In the genomic region with DNA sequence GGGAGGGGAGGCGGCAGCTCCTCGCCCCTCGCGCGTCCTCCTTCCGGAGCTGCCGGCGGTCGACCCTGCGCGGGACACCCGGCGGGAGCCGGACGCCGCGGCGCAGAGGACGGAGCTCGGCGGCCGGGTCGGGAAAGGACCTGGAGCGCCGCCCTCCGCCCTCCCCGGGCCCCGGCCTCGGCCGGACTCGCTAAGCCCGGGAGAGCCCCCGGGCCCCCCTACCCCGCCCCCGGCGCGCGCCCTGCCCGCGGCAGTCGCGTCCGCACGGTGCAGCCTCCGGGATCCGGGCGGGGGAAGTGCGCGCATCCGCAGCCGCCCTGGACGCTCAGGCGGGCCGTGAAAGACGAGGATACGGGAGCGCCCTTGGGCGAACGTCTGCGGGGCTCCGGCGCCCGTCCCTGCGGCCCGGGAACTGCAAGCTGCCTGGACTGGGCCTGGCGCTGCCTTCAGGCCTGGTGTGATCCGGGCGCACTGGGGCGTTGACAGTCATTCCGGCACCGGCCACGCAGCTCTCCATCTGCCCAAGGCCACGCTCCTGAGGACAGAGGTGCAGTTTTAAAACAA, we compare ENCODE assay signal across 8 cellular contexts. TPM values are rescaled to one million over a fixed set of nuclear protein-coding genes. Genes with fewer than 3 reads are reported as not detected.
DNase-seq lines count a peak whose midpoint lies in the region; ATAC-seq and TF ChIP-seq lines count a peak whose summit lies in the region.

No MANE protein-coding gene starts in this region.

- H3K9me3 ChIP-seq in iPS-20b (ENCODE audit: insufficient read depth, low read depth, low read length), result no peaks in the 10 kb centered on the region

- no peak for TF ChIP-seq CTCF in HFFc6 (IDR thresholded peaks at IDR 0.05)

- peak overlapping the region; percentile 73 for H3K4me3 Mint-ChIP-seq in HFFc6
- peak overlapping the region; percentile 60 for H3K4me3 Mint-ChIP-seq in stimulated activated effector memory CD8-positive, alpha-beta T cell treated with anti-CD3 and anti-CD28 coated beads, Interleukin-12 subunit alpha, Interleukin-12 subunit beta, amount 100 ng/mL, for 72 hours

- peaks cover 4% of the 10 kb centered on the region for H3K27me3 Mint-ChIP-seq in HFFc6 (ENCODE audit: insufficient read depth)

- ATAC-seq in stimulated activated effector memory CD8-positive, alpha-beta T cell treated with anti-CD3 and anti-CD28 coated beads, Interleukin-12 subunit alpha, Interleukin-12 subunit beta, amount 100 ng/mL, for 72 hours, result peak; percentile 48

- H3K9ac ChIP-seq in iPS-20b (ENCODE audit: low read depth, low read length), result no peak overlapping the region

- H3K4me3 ChIP-seq in ACC112 (ENCODE audit: low read depth, low read length), result peak overlapping the region; percentile 74
- peak overlapping the region; percentile 49; the same call in 1 of the 2 replicates for H3K4me3 ChIP-seq in iPS-20b (ENCODE audit: low read length)

- H3K36me3 ChIP-seq in ACC112 (ENCODE audit: insufficient read depth, low read length) (no peaks in the 10 kb centered on the region), iPS-20b (ENCODE audit: insufficient read depth, low read depth, low read length) (no peaks in the 10 kb centered on the region)

- H3K27ac Mint-ChIP-seq in HFFc6, result no peak overlapping the region
- no peak overlapping the region for H3K27ac Mint-ChIP-seq in stimulated activated effector memory CD8-positive, alpha-beta T cell treated with anti-CD3 and anti-CD28 coated beads, Interleukin-12 subunit alpha, Interleukin-12 subunit beta, amount 100 ng/mL, for 72 hours

- H2AFZ ChIP-seq in ACC112 (ENCODE audit: low read length, unreplicated experiment), result peak overlapping the region; percentile 46

- H3K9me3 Mint-ChIP-seq in HFFc6, result no peaks in the 10 kb centered on the region
- no peaks in the 10 kb centered on the region for H3K9me3 Mint-ChIP-seq in stimulated activated effector memory CD8-positive, alpha-beta T cell treated with anti-CD3 and anti-CD28 coated beads, Interleukin-12 subunit alpha, Interleukin-12 subunit beta, amount 100 ng/mL, for 72 hours

- no peak overlapping the region for H3K27ac ChIP-seq in ACC112 (ENCODE audit: low read depth, low read length)
- no peak overlapping the region for H3K27ac ChIP-seq in iPS-20b (ENCODE audit: low read length)

- H3K4me1 ChIP-seq in ACC112 (ENCODE audit: control insufficient read depth, insufficient read depth, low read length, unreplicated experiment), result peaks cover 20% of the 10 kb centered on the region
- H3K4me1 ChIP-seq in iPS-20b (ENCODE audit: insufficient read depth, low read length), result peaks cover 10% of the 10 kb centered on the region

- DNase-seq in HFFc6, result no peak
- DNase-seq in astrocyte of the hippocampus (ENCODE audit: low read depth, low spot score), result peak; percentile 65
- DNase-seq in stimulated activated effector memory CD8-positive, alpha-beta T cell treated with anti-CD3 and anti-CD28 coated beads, Interleukin-12 subunit alpha, Interleukin-12 subunit beta, amount 100 ng/mL, for 72 hours (ENCODE audit: low spot score in 2 of 2), result no peak
- no peak for DNase-seq in NCI-H187 treated with DMSO at 0.1 percent for 48 hours (lab: John Stamatoyannopoulos, UW)
- no peak for DNase-seq in NAMALWA (ENCODE audit: low spot score)
- no peak for DNase-seq in stimulated activated CD4-positive, alpha-beta T cell treated with anti-CD3 and anti-CD28 coated beads, Interleukin-2, amount 100 ng/mL, for 48 hours

- no peaks in the 10 kb centered on the region for H3K27me3 ChIP-seq in ACC112 (ENCODE audit: insufficient read depth, low read length)
- H3K27me3 ChIP-seq in iPS-20b (ENCODE audit: insufficient read depth, low read length), result peaks cover 40% of the 10 kb centered on the region

- peaks cover 40% of the 10 kb centered on the region for H3K79me2 ChIP-seq in ACC112 (ENCODE audit: control insufficient read depth, insufficient read depth, low read length, unreplicated experiment)

- peaks cover 17% of the 10 kb centered on the region for H3K4me1 Mint-ChIP-seq in HFFc6 (ENCODE audit: low read depth)
- H3K4me1 Mint-ChIP-seq in stimulated activated effector memory CD8-positive, alpha-beta T cell treated with anti-CD3 and anti-CD28 coated beads, Interleukin-12 subunit alpha, Interleukin-12 subunit beta, amount 100 ng/mL, for 72 hours, result peaks cover 45% of the 10 kb centered on the region

- no peaks in the 10 kb centered on the region for H3K36me3 Mint-ChIP-seq in HFFc6 (ENCODE audit: low read depth)
- H3K36me3 Mint-ChIP-seq in stimulated activated effector memory CD8-positive, alpha-beta T cell treated with anti-CD3 and anti-CD28 coated beads, Interleukin-12 subunit alpha, Interleukin-12 subunit beta, amount 100 ng/mL, for 72 hours, result peaks cover 6% of the 10 kb centered on the region

RNA-seq across cellular contexts. Expression of gene NACC2, which starts 0.5 kb away (rescaled TPM):
- total RNA-seq in HFFc6 (2021; fragmentation: NEBNext Ultra II Directional; extraction: Animal tissue kit (Norgen Biotek cat#: 25700)), result 10 to 100 TPM; 38.2 to 46.7 (median 40.2) TPM

RNA-seq across cellular contexts. Expression of gene TMEM250, which starts 23.1 kb away (rescaled TPM):
- total RNA-seq in HFFc6 (2021; fragmentation: NEBNext Ultra II Directional; extraction: Animal tissue kit (Norgen Biotek cat#: 25700)), result 10 to 100 TPM; 31.6 to 45.4 (median 35.7) TPM
